1 cellular context compared by ENCODE assay signal in genomic region chr3:49869525-49870126, GRCh38.
A peak's percentile ranks its signal among the peaks of the same experiment; 100 is the strongest.
TF ChIP-seq lines count a peak whose summit lies in the region.

A gene with protein sequence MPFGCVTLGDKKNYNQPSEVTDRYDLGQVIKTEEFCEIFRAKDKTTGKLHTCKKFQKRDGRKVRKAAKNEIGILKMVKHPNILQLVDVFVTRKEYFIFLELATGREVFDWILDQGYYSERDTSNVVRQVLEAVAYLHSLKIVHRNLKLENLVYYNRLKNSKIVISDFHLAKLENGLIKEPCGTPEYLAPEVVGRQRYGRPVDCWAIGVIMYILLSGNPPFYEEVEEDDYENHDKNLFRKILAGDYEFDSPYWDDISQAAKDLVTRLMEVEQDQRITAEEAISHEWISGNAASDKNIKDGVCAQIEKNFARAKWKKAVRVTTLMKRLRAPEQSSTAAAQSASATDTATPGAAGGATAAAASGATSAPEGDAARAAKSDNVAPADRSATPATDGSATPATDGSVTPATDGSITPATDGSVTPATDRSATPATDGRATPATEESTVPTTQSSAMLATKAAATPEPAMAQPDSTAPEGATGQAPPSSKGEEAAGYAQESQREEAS (minus strand): TSS chr3:49869906. CDS start chr3:49862388, 7,518 bp downstream.

TF ChIP-seq in WTC11, 78 proteins besides CTCF, POLR2A, EP300 and RAD21 (continued from another document and continues in another):
- TF ChIP-seq, protein P1, sequence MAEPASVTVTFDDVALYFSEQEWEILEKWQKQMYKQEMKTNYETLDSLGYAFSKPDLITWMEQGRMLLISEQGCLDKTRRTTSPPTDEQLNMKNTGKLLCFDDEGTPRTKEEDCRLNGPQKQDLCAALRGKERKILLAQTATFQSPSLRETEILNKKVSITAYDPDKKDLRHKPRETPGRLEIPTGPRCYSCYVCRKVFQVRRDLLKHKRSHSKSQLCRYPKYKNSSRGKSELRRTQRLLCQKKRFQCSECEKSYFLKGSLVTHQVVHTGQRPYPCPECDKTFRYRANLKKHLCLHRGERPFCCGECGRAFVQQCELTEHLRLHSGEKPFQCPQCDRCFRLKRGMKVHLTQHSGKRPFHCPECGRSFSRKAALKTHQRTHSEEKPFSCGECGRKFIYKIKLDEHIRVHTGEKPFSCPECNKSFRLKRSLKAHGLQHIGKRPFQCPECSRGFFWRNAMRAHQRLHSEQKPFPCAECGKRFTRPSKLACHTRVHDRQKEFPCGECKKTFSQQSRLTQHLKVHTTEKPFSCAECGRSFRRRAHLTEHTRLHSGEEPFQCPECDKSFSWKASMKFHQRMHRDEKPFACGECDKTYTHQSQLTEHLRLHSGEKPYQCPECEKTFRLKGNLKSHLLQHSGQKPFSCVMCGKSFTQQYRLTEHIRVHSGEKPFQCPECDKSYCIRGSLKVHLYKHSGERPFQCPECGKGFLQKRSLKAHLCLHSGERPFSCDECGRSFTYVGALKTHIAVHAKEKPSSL (CRISPR knock-in tag; conservative IDR thresholded peaks at IDR 0.05) = no peak
- TF ChIP-seq ZNF263 (CRISPR knock-in tag; IDR thresholded peaks at IDR 0.05; ENCODE audit: low read depth) (no peak), EMX1 (CRISPR knock-in tag; IDR thresholded peaks at IDR 0.05) (no peak), TEAD4 (CRISPR knock-in tag; IDR thresholded peaks at IDR 0.05) (no peak), ATF1 (CRISPR knock-in tag; IDR thresholded peaks at IDR 0.05) (no peak), TEAD1 (CRISPR knock-in tag; IDR thresholded peaks at IDR 0.05) (no peak), ATF6 (CRISPR knock-in tag; IDR thresholded peaks at IDR 0.05) (no peak), KAT7 (CRISPR knock-in tag; IDR thresholded peaks at IDR 0.05; ENCODE audit: borderline replicate concordance) (no peak), ZNF232 (CRISPR knock-in tag; IDR thresholded peaks at IDR 0.05) (no peak), ERG (CRISPR knock-in tag; IDR thresholded peaks at IDR 0.05) (no peak), ZSCAN18 (CRISPR knock-in tag; IDR thresholded peaks at IDR 0.05) (no peak), USF1 (CRISPR knock-in tag; IDR thresholded peaks at IDR 0.05) (no peak), JUN (CRISPR knock-in tag; IDR thresholded peaks at IDR 0.05) (no peak), SP1 (CRISPR knock-in tag; conservative IDR thresholded peaks at IDR 0.05) (peak; percentile 59), ELF4 (CRISPR knock-in tag; IDR thresholded peaks at IDR 0.05; ENCODE audit: low read depth) (no peak), GTF2I (CRISPR knock-in tag; conservative IDR thresholded peaks at IDR 0.05) (no peak), ZNF281 (CRISPR knock-in tag; IDR thresholded peaks at IDR 0.05) (no peak), NR3C1 (CRISPR knock-in tag; conservative IDR thresholded peaks at IDR 0.05; ENCODE audit: low read depth) (no peak), PREB (CRISPR knock-in tag; IDR thresholded peaks at IDR 0.05; ENCODE audit: borderline replicate concordance) (no peak), ZNF138 (CRISPR knock-in tag; conservative IDR thresholded peaks at IDR 0.05) (no peak), NFATC4 (CRISPR knock-in tag; IDR thresholded peaks at IDR 0.05) (no peak), ZMAT4 (CRISPR knock-in tag; IDR thresholded peaks at IDR 0.05) (no peak), FOXP4 (CRISPR knock-in tag; IDR thresholded peaks at IDR 0.05) (no peak), ZNF416 (CRISPR knock-in tag; IDR thresholded peaks at IDR 0.05) (no peak)
- TF ChIP-seq, protein P2, sequence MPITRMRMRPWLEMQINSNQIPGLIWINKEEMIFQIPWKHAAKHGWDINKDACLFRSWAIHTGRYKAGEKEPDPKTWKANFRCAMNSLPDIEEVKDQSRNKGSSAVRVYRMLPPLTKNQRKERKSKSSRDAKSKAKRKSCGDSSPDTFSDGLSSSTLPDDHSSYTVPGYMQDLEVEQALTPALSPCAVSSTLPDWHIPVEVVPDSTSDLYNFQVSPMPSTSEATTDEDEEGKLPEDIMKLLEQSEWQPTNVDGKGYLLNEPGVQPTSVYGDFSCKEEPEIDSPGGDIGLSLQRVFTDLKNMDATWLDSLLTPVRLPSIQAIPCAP (CRISPR knock-in tag; IDR thresholded peaks at IDR 0.05) = no peak
- TF ChIP-seq, protein P3, sequence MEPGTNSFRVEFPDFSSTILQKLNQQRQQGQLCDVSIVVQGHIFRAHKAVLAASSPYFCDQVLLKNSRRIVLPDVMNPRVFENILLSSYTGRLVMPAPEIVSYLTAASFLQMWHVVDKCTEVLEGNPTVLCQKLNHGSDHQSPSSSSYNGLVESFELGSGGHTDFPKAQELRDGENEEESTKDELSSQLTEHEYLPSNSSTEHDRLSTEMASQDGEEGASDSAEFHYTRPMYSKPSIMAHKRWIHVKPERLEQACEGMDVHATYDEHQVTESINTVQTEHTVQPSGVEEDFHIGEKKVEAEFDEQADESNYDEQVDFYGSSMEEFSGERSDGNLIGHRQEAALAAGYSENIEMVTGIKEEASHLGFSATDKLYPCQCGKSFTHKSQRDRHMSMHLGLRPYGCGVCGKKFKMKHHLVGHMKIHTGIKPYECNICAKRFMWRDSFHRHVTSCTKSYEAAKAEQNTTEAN (CRISPR knock-in tag; IDR thresholded peaks at IDR 0.05) = no peak
- TF ChIP-seq, protein P4, sequence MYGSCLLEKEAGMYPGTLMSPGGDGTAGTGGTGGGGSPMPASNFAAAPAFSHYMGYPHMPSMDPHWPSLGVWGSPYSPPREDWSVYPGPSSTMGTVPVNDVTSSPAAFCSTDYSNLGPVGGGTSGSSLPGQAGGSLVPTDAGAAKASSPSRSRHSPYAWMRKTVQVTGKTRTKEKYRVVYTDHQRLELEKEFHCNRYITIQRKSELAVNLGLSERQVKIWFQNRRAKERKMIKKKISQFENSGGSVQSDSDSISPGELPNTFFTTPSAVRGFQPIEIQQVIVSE (CRISPR knock-in tag; IDR thresholded peaks at IDR 0.05; ENCODE audit: borderline replicate concordance) = no peak
- TF ChIP-seq, protein P5, sequence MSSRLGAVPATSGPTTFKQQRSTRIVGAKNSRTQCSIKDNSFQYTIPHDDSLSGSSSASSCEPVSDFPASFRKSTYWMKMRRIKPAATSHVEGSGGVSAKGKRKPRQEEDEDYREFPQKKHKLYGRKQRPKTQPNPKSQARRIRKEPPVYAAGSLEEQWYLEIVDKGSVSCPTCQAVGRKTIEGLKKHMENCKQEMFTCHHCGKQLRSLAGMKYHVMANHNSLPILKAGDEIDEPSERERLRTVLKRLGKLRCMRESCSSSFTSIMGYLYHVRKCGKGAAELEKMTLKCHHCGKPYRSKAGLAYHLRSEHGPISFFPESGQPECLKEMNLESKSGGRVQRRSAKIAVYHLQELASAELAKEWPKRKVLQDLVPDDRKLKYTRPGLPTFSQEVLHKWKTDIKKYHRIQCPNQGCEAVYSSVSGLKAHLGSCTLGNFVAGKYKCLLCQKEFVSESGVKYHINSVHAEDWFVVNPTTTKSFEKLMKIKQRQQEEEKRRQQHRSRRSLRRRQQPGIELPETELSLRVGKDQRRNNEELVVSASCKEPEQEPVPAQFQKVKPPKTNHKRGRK (CRISPR knock-in tag; IDR thresholded peaks at IDR 0.05; ENCODE audit: borderline replicate concordance) = no peak
